ENCODE assay signal across 12 cellular contexts in the genomic region with DNA sequence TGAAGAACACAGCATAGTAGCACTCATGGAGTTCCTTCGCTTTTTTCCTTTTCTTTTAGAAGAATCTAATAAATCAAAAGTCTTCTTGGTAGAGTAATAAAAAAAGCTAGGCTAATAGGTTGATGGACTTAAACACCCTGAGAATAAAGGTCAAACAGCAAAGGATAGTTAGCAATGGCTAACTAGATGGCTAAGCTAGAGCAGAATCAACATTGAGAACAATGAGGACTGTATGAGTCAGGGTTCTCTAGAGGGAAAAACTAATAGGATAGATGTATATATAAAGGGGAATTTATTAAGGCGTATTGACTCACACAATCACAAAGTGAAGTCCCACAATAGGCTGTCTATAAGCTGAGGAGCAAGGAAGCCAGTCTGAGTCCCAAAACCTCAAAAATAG.
DNase-seq lines count a peak whose midpoint lies in the region; ATAC-seq lines count a peak whose summit lies in the region.
"Had no signal": no experiment of that assay in that cellular context is flagged by ENCODE, and none has a peak within 500 bp of the region (broad histone marks: within the 10 kb centered on the region; RNA-seq: fewer than 3 reads in every experiment).

No MANE protein-coding gene starts in this region.

- no peak for ATAC-seq in HG03280 (IDR thresholded peaks at IDR 0.05; ENCODE audit: unreplicated experiment)
- ATAC-seq in stimulated activated naive CD8-positive, alpha-beta T cell treated with anti-CD3 and anti-CD28 coated beads, Interleukin-15, Interleukin-2, amounts not matched to agents 100 U/mL and 50 U/mL, for 24 hours, result no peak
- ATAC-seq: CD8-positive, alpha-beta T cell; HCT116 had no signal

- DNase-seq in Caki2 (ENCODE audit: low read depth) (peak; percentile 61), DMS153 (lab: John Stamatoyannopoulos, UW) (peak; percentile 85), NCI-H774 (lab: John Stamatoyannopoulos, UW) (peak; percentile 11), kidney glomerular epithelial cell (lab: John Stamatoyannopoulos, UW) (peak; percentile 1), CD1c-positive myeloid dendritic cell (ENCODE audit: extremely low spot score) (no peak)
- DNase-seq in activated naive CD4-positive, alpha-beta T cell treated with Interleukin-2 at 50 U/mL for 16 hours, result no peak
- no peak for DNase-seq in stimulated activated naive CD8-positive, alpha-beta T cell treated with anti-CD3 and anti-CD28 coated beads, Interleukin-15, Interleukin-2, amounts not matched to agents 100 U/mL and 50 U/mL, for 24 hours
- DNase-seq: BE2C; CD8-positive, alpha-beta T cell; KG1 had no signal

- in situ Hi-C loops in Caki2 (cut with HindIII; ENCODE audit: low pct_unique_long_range_greater_than_20kb, low sequenced_read_pairs), result no loop called here

Comparison
In these comparisons a context has a peak if more than half of its experiments do, and no peak if none do; other contexts are left out.
1. DNase-seq: peak in Caki2 (single experiment), DMS153 (single experiment), NCI-H774 (single experiment) and kidney glomerular epithelial cell (single experiment); none in CD1c-positive myeloid dendritic cell (single experiment), activated naive CD4-positive, alpha-beta T cell treated with Interleukin-2 at 50 U/mL for 16 hours (single experiment) and stimulated activated naive CD8-positive, alpha-beta T cell treated with anti-CD3 and anti-CD28 coated beads, Interleukin-15, Interleukin-2, amounts not matched to agents 100 U/mL and 50 U/mL, for 24 hours (single experiment).